Comparison of ENCODE assay signal across 1 cellular context in genomic region chr6:44221961-44222335, GRCh38.
TF ChIP-seq lines count a peak whose summit lies in the region.

No MANE protein-coding gene starts in this region.

TF ChIP-seq in H1, 55 proteins besides CTCF, POLR2A, EP300 and RAD21:
- TF ChIP-seq SAP30 (IDR thresholded peaks at IDR 0.05; ENCODE audit: insufficient read depth, insufficient replicate concordance, low read length) (no peak), RXRA (IDR thresholded peaks at IDR 0.05; ENCODE audit: insufficient read depth, low read depth, low read length) (no peak), CREB1 (IDR thresholded peaks at IDR 0.05) (no peak), HDAC6 (IDR thresholded peaks at IDR 0.05; ENCODE audit: low read depth, low read length) (no peak), SUZ12 (IDR thresholded peaks at IDR 0.05; ENCODE audit: low read length) (no peak), SIRT6 (IDR thresholded peaks at IDR 0.05; ENCODE audit: low read length) (no peak), FOSL1 (IDR thresholded peaks at IDR 0.05; ENCODE audit: insufficient read depth, low read depth, low read length) (no peak), GTF2F1 (IDR thresholded peaks at IDR 0.05; ENCODE audit: borderline replicate concordance, low read depth, low read length) (no peak), CHD7 (IDR thresholded peaks at IDR 0.05; ENCODE audit: insufficient replicate concordance, low read length) (no peak), GABPA (IDR thresholded peaks at IDR 0.05; ENCODE audit: borderline replicate concordance, insufficient read depth, low read length) (no peak), ZNF274 (IDR thresholded peaks at IDR 0.05; ENCODE audit: borderline replicate concordance, extremely low read depth, low read length) (no peak), ATF3 (IDR thresholded peaks at IDR 0.05; ENCODE audit: insufficient read depth, low read depth, low read length) (no peak)
TF ChIP-seq in H1: peak in this region for 0.
